ENCODE assay signal across 1 cellular context in the genomic region with DNA sequence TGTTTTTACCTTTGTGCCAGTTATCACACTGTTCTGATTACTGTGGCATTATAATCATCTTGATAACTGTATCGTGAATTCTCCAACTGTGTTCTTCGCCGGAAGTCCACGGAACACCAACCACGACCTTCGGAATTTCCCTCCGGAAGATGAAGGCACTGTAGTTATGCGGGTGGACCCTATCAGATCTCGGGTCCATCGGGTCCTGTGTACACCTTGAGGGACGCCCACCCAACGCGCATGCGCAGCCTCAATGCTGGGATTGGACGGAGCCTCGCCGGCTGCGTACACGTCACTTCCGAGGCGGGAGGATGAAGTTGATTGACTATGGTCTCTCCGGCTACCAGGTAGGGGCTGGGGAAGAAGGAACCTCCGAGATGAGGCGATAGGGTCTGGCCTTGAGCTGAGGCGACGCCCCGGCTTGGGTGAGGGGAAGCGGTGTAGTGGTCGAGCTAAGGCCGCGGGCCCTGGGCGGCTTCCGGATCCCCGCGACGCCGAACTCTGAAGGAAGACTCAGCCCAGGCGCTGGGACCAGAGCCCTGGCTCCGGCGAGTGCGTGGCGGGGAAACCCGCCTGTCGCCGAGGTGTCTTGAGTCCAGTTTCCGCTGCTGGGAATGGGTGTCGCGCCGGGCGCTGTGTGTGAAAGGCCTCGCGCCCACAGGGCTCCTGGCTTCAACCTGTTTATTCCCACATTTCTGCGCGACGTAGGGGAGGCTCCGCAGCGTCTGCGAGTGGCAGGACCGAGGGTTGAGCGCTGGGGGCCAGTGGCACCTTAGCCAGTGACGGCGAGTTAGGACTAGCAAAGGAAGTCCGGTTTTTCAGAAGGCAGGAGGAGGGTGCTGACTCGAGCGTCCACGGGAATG.
TF ChIP-seq lines count a peak whose summit lies in the region.

TSS of gene DHRS7B (plus strand) at position 320 of the 863 bp plus-strand sequence. CDS start at position 328, 8 bp downstream.

TF ChIP-seq in WTC11, 78 proteins besides CTCF, POLR2A, EP300 and RAD21 (continued from another document):
- TF ChIP-seq, protein P1, sequence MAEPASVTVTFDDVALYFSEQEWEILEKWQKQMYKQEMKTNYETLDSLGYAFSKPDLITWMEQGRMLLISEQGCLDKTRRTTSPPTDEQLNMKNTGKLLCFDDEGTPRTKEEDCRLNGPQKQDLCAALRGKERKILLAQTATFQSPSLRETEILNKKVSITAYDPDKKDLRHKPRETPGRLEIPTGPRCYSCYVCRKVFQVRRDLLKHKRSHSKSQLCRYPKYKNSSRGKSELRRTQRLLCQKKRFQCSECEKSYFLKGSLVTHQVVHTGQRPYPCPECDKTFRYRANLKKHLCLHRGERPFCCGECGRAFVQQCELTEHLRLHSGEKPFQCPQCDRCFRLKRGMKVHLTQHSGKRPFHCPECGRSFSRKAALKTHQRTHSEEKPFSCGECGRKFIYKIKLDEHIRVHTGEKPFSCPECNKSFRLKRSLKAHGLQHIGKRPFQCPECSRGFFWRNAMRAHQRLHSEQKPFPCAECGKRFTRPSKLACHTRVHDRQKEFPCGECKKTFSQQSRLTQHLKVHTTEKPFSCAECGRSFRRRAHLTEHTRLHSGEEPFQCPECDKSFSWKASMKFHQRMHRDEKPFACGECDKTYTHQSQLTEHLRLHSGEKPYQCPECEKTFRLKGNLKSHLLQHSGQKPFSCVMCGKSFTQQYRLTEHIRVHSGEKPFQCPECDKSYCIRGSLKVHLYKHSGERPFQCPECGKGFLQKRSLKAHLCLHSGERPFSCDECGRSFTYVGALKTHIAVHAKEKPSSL (CRISPR knock-in tag; conservative IDR thresholded peaks at IDR 0.05) = no peak
- TF ChIP-seq NR1H2 (CRISPR knock-in tag; IDR thresholded peaks at IDR 0.05) (no peak), ATF1 (CRISPR knock-in tag; IDR thresholded peaks at IDR 0.05) (no peak), ESRRA (CRISPR knock-in tag; IDR thresholded peaks at IDR 0.05; ENCODE audit: borderline replicate concordance) (no peak), RELA (CRISPR knock-in tag; IDR thresholded peaks at IDR 0.05; ENCODE audit: borderline replicate concordance) (no peak), ZNF512 (CRISPR knock-in tag; IDR thresholded peaks at IDR 0.05; ENCODE audit: borderline replicate concordance) (no peak), ZNF423 (CRISPR knock-in tag; IDR thresholded peaks at IDR 0.05) (no peak), FOXJ3 (CRISPR knock-in tag; IDR thresholded peaks at IDR 0.05; ENCODE audit: borderline replicate concordance) (no peak)
TF ChIP-seq in WTC11: peak in this region for 16.
